19 cellular contexts compared by ENCODE assay signal in the genomic region with DNA sequence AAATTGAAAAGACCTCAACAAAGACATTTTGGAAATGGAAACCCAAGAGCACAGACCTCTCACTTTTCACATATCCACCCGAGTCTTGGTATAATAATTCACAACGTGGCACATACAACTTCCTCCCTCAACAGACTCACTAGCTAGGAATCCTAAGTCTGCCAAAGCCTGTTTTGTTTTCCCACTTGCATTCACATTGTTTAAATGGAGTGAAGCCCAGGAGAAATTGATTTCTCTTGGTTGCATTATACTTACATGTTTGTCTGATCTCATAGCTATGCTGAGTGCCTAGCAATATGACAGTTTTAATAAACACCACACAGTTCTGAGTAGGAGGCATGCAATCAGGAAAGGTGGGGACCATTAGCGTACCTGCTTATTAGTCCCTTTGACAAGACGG.
DNase-seq lines count a peak whose midpoint lies in the region; ATAC-seq and TF ChIP-seq lines count a peak whose summit lies in the region.
"Had no signal": no experiment of that assay in that cellular context is flagged by ENCODE, and none has a peak within 500 bp of the region (broad histone marks: within the 10 kb centered on the region; RNA-seq: fewer than 3 reads in every experiment).

No MANE protein-coding gene starts in this region.

- ATAC-seq in GM21717 (IDR thresholded peaks at IDR 0.05; ENCODE audit: unreplicated experiment): no peak
- no peak for ATAC-seq in body of pancreas
- ATAC-seq in HG03095 (IDR thresholded peaks at IDR 0.05; ENCODE audit: unreplicated experiment): no peak
- ATAC-seq: HCT116, sciatic nerve had no signal

- H3K27me3 ChIP-seq in adipocyte (replicated peaks; ENCODE audit: control insufficient read depth, insufficient read depth, low read length) (no peaks in the 10 kb centered on the region), body of pancreas (no peaks in the 10 kb centered on the region)
- H3K27me3 ChIP-seq: cardiac muscle cell had no signal

- no peaks in the 10 kb centered on the region for H3K36me3 ChIP-seq in adipocyte (ENCODE audit: control insufficient read depth, insufficient read depth, low read length, severe bottlenecking)
- H3K36me3 ChIP-seq in body of pancreas (replicated peaks in 1 of 2; ENCODE audit: insufficient read depth in 1 of 2, low read depth in 2 of 2): no peaks in the 10 kb centered on the region
- H3K36me3 ChIP-seq: cardiac muscle cell had no signal

- H3K9me3 ChIP-seq in adipocyte (ENCODE audit: control insufficient read depth, low read length) (no peaks in the 10 kb centered on the region), body of pancreas (no peaks in the 10 kb centered on the region)

- 35 to 45% methylated on average over 4 of the region's 4 CpGs for WGBS in body of pancreas, 2 donors

- H3K27ac ChIP-seq in body of pancreas: no peak overlapping the region
- H3K27ac ChIP-seq: cardiac muscle cell had no signal

- peaks cover 13% of the 10 kb centered on the region for H3K4me1 ChIP-seq in adipocyte (ENCODE audit: control insufficient read depth, insufficient read depth, low read length)
- H3K4me1 ChIP-seq in body of pancreas: no peaks in the 10 kb centered on the region

- no peak overlapping the region for H3K9ac ChIP-seq in adipocyte (ENCODE audit: low read length)

- H3K4me3 ChIP-seq in adipocyte (ENCODE audit: low read length): no peak overlapping the region
- no peak overlapping the region for H3K4me3 ChIP-seq in skeletal muscle cell (ENCODE audit: low read depth, low read length)
- no peak overlapping the region for H3K4me3 ChIP-seq in body of pancreas
- H3K4me3 ChIP-seq: cardiac muscle cell had no signal

- DNase-seq in GM03348 (ENCODE audit: low spot score) (peak; percentile 30), adipocyte (ENCODE audit: low read depth) (peak; percentile 71), fibroblast of peridontal ligament (ENCODE audit: extremely low read depth) (peak; percentile 97), skeletal muscle cell (ENCODE audit: low read depth) (peak; percentile 39), HuH-7.5 (ENCODE audit: low spot score) (no peak), body of pancreas (no peak)
- DNase-seq: activated CD4-positive, alpha-beta T cell treated with anti-CD3 and anti-CD28 coated beads for 1 hour; activated naive CD4-positive, alpha-beta T cell; CD8-positive, alpha-beta memory T cell; effector memory CD4-positive, alpha-beta T cell; NCI-H1092 treated with DMSO at 0.1 percent for 48 hours; NCI-H226; SHP77 treated with DMSO at 0.1 percent for 48 hours; stimulated activated CD4-positive, alpha-beta T cell treated with anti-CD3 and anti-CD28 coated beads, Interleukin-4, amount 100 ng/mL, for 4 hours had no signal

- intact Hi-C loops in body of pancreas (cut with DNase I): no loop called here

- TF ChIP-seq CTCF in body of pancreas (IDR thresholded peaks at IDR 0.05): no peak

- TF ChIP-seq POLR2A in body of pancreas (IDR thresholded peaks at IDR 0.05): no peak

Comparison
In these comparisons a context has a peak if more than half of its experiments do, and no peak if none do; other contexts are left out.
1. DNase-seq: peak in GM03348 (single experiment), adipocyte (single experiment), fibroblast of peridontal ligament (single experiment) and skeletal muscle cell (single experiment); none in HuH-7.5 (single experiment) and body of pancreas (0 of 4).